In the genomic region with DNA sequence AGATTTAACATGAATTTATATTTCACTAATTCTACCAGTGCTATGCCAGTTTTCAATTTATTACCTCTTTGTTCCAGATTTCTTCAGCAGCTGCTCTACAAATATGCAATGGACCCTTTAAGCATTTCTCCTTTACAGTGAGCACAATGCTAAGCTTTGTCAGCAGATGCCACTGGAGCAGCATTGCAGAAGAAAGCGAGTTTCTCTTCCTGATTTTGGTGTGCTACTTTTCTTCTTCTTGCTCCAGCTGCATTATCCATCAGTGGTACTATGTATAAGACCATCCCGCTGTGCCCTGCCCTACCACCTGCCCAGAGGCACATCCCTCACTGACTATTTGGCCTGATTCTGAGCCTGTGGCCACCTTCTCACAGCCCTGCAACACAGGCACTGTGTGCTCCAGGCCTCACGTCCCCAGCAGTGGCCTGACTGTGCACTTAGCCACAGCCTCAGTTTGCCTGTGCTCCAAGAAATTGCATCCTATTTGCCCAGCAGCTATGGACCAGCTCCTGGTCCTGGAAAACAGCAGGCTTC, we compare ENCODE assay signal across 15 cellular contexts.
DNase-seq lines count a peak whose midpoint lies in the region; ATAC-seq, FAIRE-seq and TF ChIP-seq lines count a peak whose summit lies in the region.
"Had no signal": no experiment of that assay in that cellular context is flagged by ENCODE, and none has a peak within 500 bp of the region (broad histone marks: within the 10 kb centered on the region; RNA-seq: fewer than 3 reads in every experiment).

No MANE protein-coding gene starts in this region.

- ATAC-seq in HG02884 (IDR thresholded peaks at IDR 0.05; ENCODE audit: unreplicated experiment) = peak; percentile 57
- ATAC-seq in stimulated activated memory B cell treated with anti-CD40 and anti-IgM and Interleukin-4, amounts not matched to agents 10 μg/mL and 1 μg/mL and 100 μg/mL, for 72 hours = peak; percentile 80
- ATAC-seq: A549; naive thymus-derived CD8-positive, alpha-beta T cell had no signal

- no peak overlapping the region for H3K4me2 ChIP-seq in PC-9
- H3K4me2 ChIP-seq: A549 had no signal

- H3K27ac Mint-ChIP-seq in activated CD4-positive, alpha-beta T cell treated with anti-CD3 and anti-CD28 coated beads, Interleukin-2, amount 10 ng/mL, durations not matched to agents 7 days and 5 days = peak overlapping the region; percentile 3
- H3K27ac Mint-ChIP-seq in stimulated activated memory B cell treated with anti-CD40 and anti-IgM and Interleukin-4, amounts not matched to agents 10 μg/mL and 1 μg/mL and 100 μg/mL, for 72 hours = no peak overlapping the region
- H3K27ac Mint-ChIP-seq in activated CD4-positive, alpha-beta T cell treated with anti-CD3 and anti-CD28 coated beads, Interleukin-2, amount 10 ng/mL, durations not matched to agents 24 days and 14 days = no peak overlapping the region
- H3K27ac Mint-ChIP-seq: T-helper 2 cell treated with Interferon-gamma antibody and Interleukin-4, amounts not matched to agents 5 μg/mL and 100 μg/mL, for 36 hours had no signal

- no peaks in the 10 kb centered on the region for H3K9me3 Mint-ChIP-seq in activated CD4-positive, alpha-beta T cell treated with anti-CD3 and anti-CD28 coated beads, Interleukin-2, amount 10 ng/mL, durations not matched to agents 7 days and 5 days
- H3K9me3 Mint-ChIP-seq in stimulated activated memory B cell treated with anti-CD40 and anti-IgM and Interleukin-4, amounts not matched to agents 10 μg/mL and 1 μg/mL and 100 μg/mL, for 72 hours = no peaks in the 10 kb centered on the region
- H3K9me3 Mint-ChIP-seq in activated CD4-positive, alpha-beta T cell treated with anti-CD3 and anti-CD28 coated beads, Interleukin-2, amount 10 ng/mL, durations not matched to agents 24 days and 14 days = no peaks in the 10 kb centered on the region
- H3K9me3 Mint-ChIP-seq: naive thymus-derived CD8-positive, alpha-beta T cell had no signal

- H3K4me3 ChIP-seq in PC-9 = no peak overlapping the region
- H3K4me3 ChIP-seq: A549, tibial artery had no signal

- no peaks in the 10 kb centered on the region for H3K9me3 ChIP-seq in PC-9 (ENCODE audit: insufficient read depth, low read depth)
- H3K9me3 ChIP-seq: A549, tibial artery had no signal

- no peaks in the 10 kb centered on the region for H3K27me3 ChIP-seq in PC-9 (ENCODE audit: insufficient read depth, low read depth)
- H3K27me3 ChIP-seq: tibial artery had no signal

- H3K27me3 Mint-ChIP-seq in activated CD4-positive, alpha-beta T cell treated with anti-CD3 and anti-CD28 coated beads, Interleukin-2, amount 10 ng/mL, durations not matched to agents 7 days and 5 days = peaks cover 5% of the 10 kb centered on the region
- no peaks in the 10 kb centered on the region for H3K27me3 Mint-ChIP-seq in stimulated activated memory B cell treated with anti-CD40 and anti-IgM and Interleukin-4, amounts not matched to agents 10 μg/mL and 1 μg/mL and 100 μg/mL, for 72 hours
- no peaks in the 10 kb centered on the region for H3K27me3 Mint-ChIP-seq in activated CD4-positive, alpha-beta T cell treated with anti-CD3 and anti-CD28 coated beads, Interleukin-2, amount 10 ng/mL, durations not matched to agents 24 days and 14 days
- H3K27me3 Mint-ChIP-seq: naive thymus-derived CD8-positive, alpha-beta T cell had no signal

- CTCF ChIA-PET in activated CD4-positive, alpha-beta T cell treated with anti-CD3 and anti-CD28 coated beads, Interleukin-2, amount 10 ng/mL, durations not matched to agents 7 days and 5 days (lab: Charles Lee) = interaction anchor here (1.1 to 2.9 kb wide), 7 partner anchors 11 to 248 kb away, joined by 3 to 16 read pairs (median 4); a partner anchor contains a TSS
- CTCF ChIA-PET in PC-9 (lab: Charles Lee) = no interaction called here

- H3K4me1 Mint-ChIP-seq in activated CD4-positive, alpha-beta T cell treated with anti-CD3 and anti-CD28 coated beads, Interleukin-2, amount 10 ng/mL, durations not matched to agents 7 days and 5 days = peaks cover 14% of the 10 kb centered on the region
- peaks cover 40% of the 10 kb centered on the region for H3K4me1 Mint-ChIP-seq in stimulated activated memory B cell treated with anti-CD40 and anti-IgM and Interleukin-4, amounts not matched to agents 10 μg/mL and 1 μg/mL and 100 μg/mL, for 72 hours
- H3K4me1 Mint-ChIP-seq in activated CD4-positive, alpha-beta T cell treated with anti-CD3 and anti-CD28 coated beads, Interleukin-2, amount 10 ng/mL, durations not matched to agents 24 days and 14 days = peaks cover 20% of the 10 kb centered on the region

- no peak overlapping the region for H3K4me3 Mint-ChIP-seq in activated CD4-positive, alpha-beta T cell treated with anti-CD3 and anti-CD28 coated beads, Interleukin-2, amount 10 ng/mL, durations not matched to agents 7 days and 5 days
- H3K4me3 Mint-ChIP-seq in stimulated activated memory B cell treated with anti-CD40 and anti-IgM and Interleukin-4, amounts not matched to agents 10 μg/mL and 1 μg/mL and 100 μg/mL, for 72 hours = no peak overlapping the region
- no peak overlapping the region for H3K4me3 Mint-ChIP-seq in activated CD4-positive, alpha-beta T cell treated with anti-CD3 and anti-CD28 coated beads, Interleukin-2, amount 10 ng/mL, durations not matched to agents 24 days and 14 days
- H3K4me3 Mint-ChIP-seq: naive thymus-derived CD8-positive, alpha-beta T cell; T-helper 2 cell treated with Interferon-gamma antibody and Interleukin-4, amounts not matched to agents 5 μg/mL and 100 μg/mL, for 36 hours had no signal

- H3K79me2 ChIP-seq in PC-9 (ENCODE audit: low read depth) = no peaks in the 10 kb centered on the region

- no peaks in the 10 kb centered on the region for H3K9me2 ChIP-seq in PC-9 (ENCODE audit: insufficient read depth)

- FAIRE-seq in RCC 7860 (lab: Jason Lieb, UNC) = no peak
- FAIRE-seq: A549 had no signal

- H4K20me1 ChIP-seq in PC-9 (ENCODE audit: insufficient read depth) = no peaks in the 10 kb centered on the region

- H3F3A ChIP-seq in PC-9 (ENCODE audit: insufficient read depth, low read depth) = no peaks in the 10 kb centered on the region

- H3K27ac ChIP-seq in PC-9 = no peak overlapping the region
- H3K27ac ChIP-seq: A549, tibial artery had no signal

- TF ChIP-seq CTCF in PC-9 (conservative IDR thresholded peaks at IDR 0.05) = no peak

- POLR2A ChIA-PET in activated CD4-positive, alpha-beta T cell treated with anti-CD3 and anti-CD28 coated beads, Interleukin-2, amount 10 ng/mL, durations not matched to agents 7 days and 5 days (lab: Charles Lee) = no interaction called here
- POLR2A ChIA-PET in PC-9 (lab: Charles Lee; ENCODE audit: unreplicated experiment) = no interaction called here

- no TSS peak for BruUV-seq in PC-9 (replicated peaks; lab: Mats Ljungman, UMichigan)

- H2AFZ ChIP-seq in PC-9 = no peak overlapping the region

- no peaks in the 10 kb centered on the region for H3K36me3 ChIP-seq in PC-9 (ENCODE audit: low read depth)
- H3K36me3 ChIP-seq: tibial artery had no signal

- intact Hi-C loops in PC-9 (cut with micrococcal nuclease; ENCODE audit: unreplicated experiment) = no loop called here
- intact Hi-C loops in activated CD4-positive, alpha-beta T cell treated with anti-CD3 and anti-CD28 coated beads, Interleukin-2, amount 10 ng/mL, durations not matched to agents 24 days and 14 days (cut with micrococcal nuclease) = no loop called here

- no peak for DNase-seq in activated CD4-positive, alpha-beta T cell treated with anti-CD3 and anti-CD28 coated beads, Interleukin-2, amount 10 ng/mL, durations not matched to agents 7 days and 5 days
- DNase-seq in activated CD4-positive, alpha-beta T cell treated with anti-CD3 and anti-CD28 coated beads, Interleukin-2, amount 50 U/mL, for 1 hour = no peak
- DNase-seq in NOMO-1 treated with DMSO at 0.1 percent for 48 hours (lab: John Stamatoyannopoulos, UW; ENCODE audit: unreplicated experiment) (peak; percentile 84), RCC 7860 (ENCODE audit: low spot score) (no peak), PC-9 (no peak)
- no peak for DNase-seq in activated CD4-positive, alpha-beta T cell treated with anti-CD3 and anti-CD28 coated beads, Interleukin-2, amount 10 ng/mL, durations not matched to agents 24 days and 14 days
- DNase-seq: activated effector memory CD4-positive, alpha-beta T cell treated with Interleukin-2 at 50 U/mL for 16 hours; naive thymus-derived CD8-positive, alpha-beta T cell; NCI-H2171; stimulated activated CD4-positive, alpha-beta T cell treated with anti-CD3 and anti-CD28 coated beads, Interleukin-2, amount 100 ng/mL, for 48 hours; tibial artery had no signal

- H3K36me3 Mint-ChIP-seq in activated CD4-positive, alpha-beta T cell treated with anti-CD3 and anti-CD28 coated beads, Interleukin-2, amount 10 ng/mL, durations not matched to agents 7 days and 5 days (ENCODE audit: low read depth) = no peaks in the 10 kb centered on the region
- no peaks in the 10 kb centered on the region for H3K36me3 Mint-ChIP-seq in stimulated activated memory B cell treated with anti-CD40 and anti-IgM and Interleukin-4, amounts not matched to agents 10 μg/mL and 1 μg/mL and 100 μg/mL, for 72 hours
- H3K36me3 Mint-ChIP-seq in activated CD4-positive, alpha-beta T cell treated with anti-CD3 and anti-CD28 coated beads, Interleukin-2, amount 10 ng/mL, durations not matched to agents 24 days and 14 days (ENCODE audit: low read depth) = no peaks in the 10 kb centered on the region
- H3K36me3 Mint-ChIP-seq: naive thymus-derived CD8-positive, alpha-beta T cell had no signal

- H3K4me1 ChIP-seq in PC-9 (replicated peaks; ENCODE audit: insufficient read depth) = peaks cover 5% of the 10 kb centered on the region; the same call in 1 of the 2 replicates
- H3K4me1 ChIP-seq: A549, tibial artery had no signal
